28 cellular contexts compared by ENCODE assay signal in the genomic region with DNA sequence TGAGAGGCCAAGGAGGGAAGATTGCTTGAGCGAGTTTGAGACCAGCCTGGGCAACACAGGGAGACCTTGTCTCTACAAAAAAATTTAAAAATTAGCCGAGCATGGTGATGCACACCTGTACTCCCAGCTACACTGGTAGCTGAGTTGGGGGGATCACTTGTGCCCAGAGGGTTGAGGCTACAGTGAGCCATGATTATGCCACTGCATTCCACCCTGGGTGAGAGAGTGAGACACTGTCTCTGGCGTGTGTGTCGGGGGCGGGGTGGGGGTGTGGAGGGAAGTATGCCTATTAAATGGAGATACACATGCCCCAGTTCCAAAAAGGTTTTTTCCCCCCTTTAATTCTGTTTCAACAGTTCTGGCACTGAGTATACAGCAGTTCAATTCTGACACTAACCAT.
"Had no signal": no experiment of that assay in that cellular context is flagged by ENCODE, and none has a peak within 500 bp of the region (broad histone marks: within the 10 kb centered on the region; RNA-seq: fewer than 3 reads in every experiment).

No MANE protein-coding gene starts in this region.

- H3K36me3 ChIP-seq: neural progenitor cell, neutrophil, pancreas, prostate gland, right lobe of liver, sigmoid colon, stomach, thoracic aorta, thyroid gland, tibial nerve, upper lobe of left lung, vagina had no signal

- H3K9me3 Mint-ChIP-seq: natural killer cell treated with Interleukin-12 subunit alpha and Interleukin-12 subunit beta and Interleukin-15 and Interleukin-18, amount 100 ng/mL, for 72 hours; stimulated activated effector memory CD8-positive, alpha-beta T cell treated with anti-CD3 and anti-CD28 coated beads, Interleukin-12 subunit alpha, Interleukin-12 subunit beta, amount 100 ng/mL, for 72 hours; stimulated activated naive CD8-positive, alpha-beta T cell treated with anti-CD3 and anti-CD28 coated beads, Interleukin-15, Interleukin-2, amounts not matched to agents 100 ng/mL and 50 ng/mL, for 24 hours had no signal

- H3K4me1 Mint-ChIP-seq: naive B cell; naive thymus-derived CD8-positive, alpha-beta T cell; stimulated activated effector memory CD8-positive, alpha-beta T cell treated with anti-CD3 and anti-CD28 coated beads, Interleukin-12 subunit alpha, Interleukin-12 subunit beta, amount 100 ng/mL, for 72 hours; stimulated activated naive B cell treated with anti-CD40 and anti-IgM and Interleukin-4, amounts not matched to agents 10 μg/mL and 1 μg/mL and 100 μg/mL, for 72 hours had no signal

- H3K27ac ChIP-seq: neural progenitor cell, neutrophil, pancreas, prostate gland, right lobe of liver, sigmoid colon, stomach, thoracic aorta, thyroid gland, tibial nerve, upper lobe of left lung, vagina had no signal

- H3K4me3 Mint-ChIP-seq: naive B cell; naive thymus-derived CD8-positive, alpha-beta T cell; natural killer cell treated with Interleukin-12 subunit alpha and Interleukin-12 subunit beta and Interleukin-15 and Interleukin-18, amount 100 ng/mL, for 72 hours; neural progenitor cell; stimulated activated effector memory CD8-positive, alpha-beta T cell treated with anti-CD3 and anti-CD28 coated beads, Interleukin-12 subunit alpha, Interleukin-12 subunit beta, amount 100 ng/mL, for 72 hours; stimulated activated naive B cell treated with anti-CD40 and anti-IgM and Interleukin-4, amounts not matched to agents 10 μg/mL and 1 μg/mL and 100 μg/mL, for 72 hours; stimulated activated naive CD8-positive, alpha-beta T cell treated with anti-CD3 and anti-CD28 coated beads, Interleukin-15, Interleukin-2, amounts not matched to agents 100 ng/mL and 50 ng/mL, for 24 hours had no signal

- H3K4me1 ChIP-seq: prostate gland, sigmoid colon, stomach, vagina had no signal

- H3K4me3 ChIP-seq: neural progenitor cell, pancreas, prostate gland, right lobe of liver, sigmoid colon, stomach, thoracic aorta, thyroid gland, tibial nerve, upper lobe of left lung, vagina had no signal

- DNase-seq: naive B cell; naive thymus-derived CD8-positive, alpha-beta T cell; nucleus accumbens; pancreas; retina; right cardiac atrium; right lobe of liver; sigmoid colon; small intestine; stimulated activated CD4-positive, alpha-beta T cell treated with anti-CD3 and anti-CD28 coated beads, Interleukin-15, amount 100 ng/mL, for 24 hours; stimulated activated CD4-positive, alpha-beta T cell treated with anti-CD3 and anti-CD28 coated beads, Interleukin-2, amount 100 ng/mL, for 24 hours; stimulated activated CD4-positive, alpha-beta T cell treated with anti-CD3 and anti-CD28 coated beads, Interleukin-2, amount 100 ng/mL, for 48 hours; stimulated activated CD4-positive, alpha-beta T cell treated with anti-CD3 and anti-CD28 coated beads, Interleukin-4, amount 100 ng/mL, for 24 hours; stimulated activated naive B cell treated with anti-CD40 and anti-IgM and Interleukin-4, amounts not matched to agents 10 μg/mL and 1 μg/mL and 100 μg/mL, for 72 hours; stimulated activated naive CD4-positive, alpha-beta T cell treated with Interleukin-2 at 50 U/mL for 16 hours; stomach; thyroid gland; trophoblast cell; upper lobe of left lung had no signal

- H3K27ac Mint-ChIP-seq: naive B cell; naive thymus-derived CD8-positive, alpha-beta T cell; natural killer cell treated with Interleukin-12 subunit alpha and Interleukin-12 subunit beta and Interleukin-15 and Interleukin-18, amount 100 ng/mL, for 72 hours; neural progenitor cell; stimulated activated effector memory CD8-positive, alpha-beta T cell treated with anti-CD3 and anti-CD28 coated beads, Interleukin-12 subunit alpha, Interleukin-12 subunit beta, amount 100 ng/mL, for 72 hours; stimulated activated naive B cell treated with anti-CD40 and anti-IgM and Interleukin-4, amounts not matched to agents 10 μg/mL and 1 μg/mL and 100 μg/mL, for 72 hours; stimulated activated naive CD8-positive, alpha-beta T cell treated with anti-CD3 and anti-CD28 coated beads, Interleukin-15, Interleukin-2, amounts not matched to agents 100 ng/mL and 50 ng/mL, for 24 hours had no signal

- H3K9me3 ChIP-seq: neutrophil, pancreas, prostate gland, right lobe of liver, stomach, thoracic aorta, thyroid gland, upper lobe of left lung, vagina had no signal

- ATAC-seq: naive thymus-derived CD8-positive, alpha-beta T cell; natural killer cell treated with Interleukin-12 subunit alpha and Interleukin-12 subunit beta and Interleukin-15 and Interleukin-18, amount 100 ng/mL, for 72 hours; pancreas; right cardiac atrium; right lobe of liver; stimulated activated effector memory CD8-positive, alpha-beta T cell treated with anti-CD3 and anti-CD28 coated beads, Interleukin-12 subunit alpha, Interleukin-12 subunit beta, amount 100 ng/mL, for 72 hours; stimulated activated naive B cell treated with anti-CD40 and anti-IgM and Interleukin-4, amounts not matched to agents 10 μg/mL and 1 μg/mL and 100 μg/mL, for 72 hours had no signal

- H3K36me3 Mint-ChIP-seq: natural killer cell treated with Interleukin-12 subunit alpha and Interleukin-12 subunit beta and Interleukin-15 and Interleukin-18, amount 100 ng/mL, for 72 hours; neural progenitor cell; stimulated activated effector memory CD8-positive, alpha-beta T cell treated with anti-CD3 and anti-CD28 coated beads, Interleukin-12 subunit alpha, Interleukin-12 subunit beta, amount 100 ng/mL, for 72 hours had no signal

- H3K27me3 ChIP-seq: neural progenitor cell, neutrophil, pancreas, right lobe of liver, sigmoid colon, stomach, thyroid gland, tibial nerve, upper lobe of left lung, vagina had no signal
